ENCODE assay signal across 8 cellular contexts in the genomic region with DNA sequence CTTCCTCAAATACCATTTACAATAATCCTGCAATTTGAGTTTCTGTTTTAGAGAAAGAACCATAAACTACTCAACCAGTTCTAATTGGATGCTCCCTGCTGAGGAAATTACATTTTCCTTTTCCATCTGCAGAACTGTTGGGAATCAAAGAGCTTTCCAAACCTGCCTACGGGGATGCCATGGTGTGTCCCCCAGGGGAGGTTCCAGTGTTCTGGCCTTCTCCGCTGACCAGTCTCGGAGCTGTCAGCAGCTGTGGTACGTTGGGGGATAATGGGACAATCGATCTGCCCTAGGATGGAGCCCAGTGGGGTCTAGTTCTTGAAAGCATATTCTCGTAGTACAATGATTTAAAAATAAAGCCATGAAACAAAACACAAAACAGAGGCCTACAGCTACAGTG.
"Had no signal": no experiment of that assay in that cellular context is flagged by ENCODE, and none has a peak within 500 bp of the region (broad histone marks: within the 10 kb centered on the region; RNA-seq: fewer than 3 reads in every experiment).

No MANE protein-coding gene starts in this region.

- H3K9me3 Mint-ChIP-seq: activated naive CD4-positive, alpha-beta T cell treated with anti-CD3 and anti-CD28 coated beads, Interleukin-2, amount 50 U/mL, for 24 hours; nephron progenitor cell had no signal

- ATAC-seq: stimulated activated naive CD8-positive, alpha-beta T cell treated with anti-CD3 and anti-CD28 coated beads, Interleukin-15, Interleukin-2, amounts not matched to agents 100 U/mL and 50 U/mL, for 24 hours; upper lobe of right lung had no signal

- H3K4me3 Mint-ChIP-seq: activated naive CD4-positive, alpha-beta T cell treated with anti-CD3 and anti-CD28 coated beads, Interleukin-2, amount 50 U/mL, for 24 hours; nephron progenitor cell had no signal

- H3K27me3 Mint-ChIP-seq: activated naive CD4-positive, alpha-beta T cell treated with anti-CD3 and anti-CD28 coated beads, Interleukin-2, amount 50 U/mL, for 24 hours had no signal

- H3K27ac Mint-ChIP-seq: activated naive CD4-positive, alpha-beta T cell treated with anti-CD3 and anti-CD28 coated beads, Interleukin-2, amount 50 U/mL, for 24 hours; nephron progenitor cell had no signal

- DNase-seq: activated T-cell treated with anti-CD3 and anti-CD28 coated beads for 4 hours; kidney glomerular epithelial cell; nephron progenitor cell; sigmoid colon; stimulated activated CD4-positive, alpha-beta T cell treated with anti-CD3 and anti-CD28 coated beads, Interleukin-2, amount 100 ng/mL, for 24 hours; stimulated activated naive CD8-positive, alpha-beta T cell treated with anti-CD3 and anti-CD28 coated beads, Interleukin-15, Interleukin-2, amounts not matched to agents 100 U/mL and 50 U/mL, for 24 hours; upper lobe of right lung had no signal
